14 cellular contexts compared by ENCODE assay signal in the genomic region with DNA sequence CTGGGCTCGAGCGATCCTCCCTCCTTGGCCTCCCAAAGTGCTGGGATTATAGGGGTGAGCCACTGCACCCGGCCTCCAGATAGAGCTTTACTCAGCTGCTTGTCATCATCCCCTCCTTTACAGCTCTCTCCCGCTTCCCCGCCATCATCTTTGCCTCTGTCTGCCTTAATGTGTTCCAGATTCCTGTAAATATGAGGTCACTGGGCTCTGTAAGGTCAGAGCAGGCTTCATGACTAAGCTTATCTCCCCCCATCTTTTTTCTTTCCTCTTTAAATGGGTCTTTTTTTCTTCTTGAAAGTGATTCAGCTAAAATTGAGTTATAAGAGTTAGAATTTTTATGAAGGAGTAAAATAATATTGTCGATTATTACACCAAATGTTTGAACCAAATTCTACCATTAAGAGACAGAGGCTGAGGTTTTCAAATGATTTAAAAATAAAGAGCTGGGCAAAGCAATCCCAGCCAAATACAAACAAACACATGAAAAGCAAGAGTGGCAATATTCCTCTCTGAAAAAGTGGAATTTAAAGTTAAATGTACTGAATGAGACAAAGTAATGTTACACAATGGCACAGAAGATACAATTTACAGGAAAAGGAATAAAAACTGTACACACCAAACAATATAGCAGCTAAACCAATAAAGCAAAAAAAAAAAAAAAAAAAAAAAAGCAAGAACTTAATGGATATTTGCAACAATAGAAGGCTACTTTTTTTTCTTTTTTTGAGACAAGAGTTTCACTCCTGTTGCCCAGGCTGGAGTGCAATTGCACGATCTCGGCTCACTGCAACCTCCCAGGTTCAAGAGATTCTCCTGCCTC.
DNase-seq lines count a peak whose midpoint lies in the region; FAIRE-seq and TF ChIP-seq lines count a peak whose summit lies in the region.
"Had no signal": no experiment of that assay in that cellular context is flagged by ENCODE, and none has a peak within 500 bp of the region (broad histone marks: within the 10 kb centered on the region; RNA-seq: fewer than 3 reads in every experiment).

No MANE protein-coding gene starts in this region.

- intact Hi-C loops in kidney (cut with DNase I) = no loop called here
- intact Hi-C loops in activated naive CD4-positive, alpha-beta T cell treated with anti-CD3 and anti-CD28 coated beads for 36 hours (cut with micrococcal nuclease) = no loop called here

- no peaks in the 10 kb centered on the region for H3K36me3 Mint-ChIP-seq in activated CD4-positive, alpha-beta T cell treated with anti-CD3 and anti-CD28 coated beads, Interleukin-2, amount 10 ng/mL, durations not matched to agents 7 days and 5 days (ENCODE audit: low read depth)
- no peaks in the 10 kb centered on the region for H3K36me3 Mint-ChIP-seq in activated naive CD4-positive, alpha-beta T cell treated with anti-CD3 and anti-CD28 coated beads for 36 hours (ENCODE audit: low read depth)
- H3K36me3 Mint-ChIP-seq: CD4-positive, CD25-positive, alpha-beta regulatory T cell had no signal

- no peak overlapping the region for H3K4me3 ChIP-seq in AG09309 (ENCODE audit: control insufficient read depth, low read depth, low read length)
- no peak overlapping the region for H3K4me3 ChIP-seq in kidney (ENCODE audit: low read length in 2 of 2)

- no peaks in the 10 kb centered on the region for H3K36me3 ChIP-seq in kidney (ENCODE audit: control insufficient read depth in 1 of 2, insufficient read depth in 2 of 2, low read length in 2 of 2)

- peaks cover 8% of the 10 kb centered on the region for H3K27me3 Mint-ChIP-seq in activated CD4-positive, alpha-beta T cell treated with anti-CD3 and anti-CD28 coated beads, Interleukin-2, amount 10 ng/mL, durations not matched to agents 7 days and 5 days
- no peaks in the 10 kb centered on the region for H3K27me3 Mint-ChIP-seq in activated naive CD4-positive, alpha-beta T cell treated with anti-CD3 and anti-CD28 coated beads for 36 hours (ENCODE audit: low read depth)

- TF ChIP-seq CTCF in AG09309 (IDR thresholded peaks at IDR 0.05; ENCODE audit: control insufficient read depth, insufficient read depth, low read depth, low read length, missing control alignments) (no peak), kidney (IDR thresholded peaks at IDR 0.05; ENCODE audit: borderline replicate concordance, extremely low read depth, insufficient read depth) (no peak)

- no peak overlapping the region for H3K9ac ChIP-seq in kidney (ENCODE audit: low read length in 2 of 2)

- no peak overlapping the region for H3K27ac ChIP-seq in kidney (ENCODE audit: low read depth in 2 of 2, low read length in 2 of 2)

- DNase-seq in AG09309 (ENCODE audit: low read depth) (peak; percentile 87), M059J (ENCODE audit: low read depth) (peak; percentile 87), myocyte (ENCODE audit: low read depth) (peak; percentile 32), kidney (no peak), NCI-H1417 treated with DMSO at 0.1 percent for 48 hours (lab: John Stamatoyannopoulos, UW) (no peak)
- DNase-seq in activated CD4-positive, alpha-beta T cell treated with anti-CD3 and anti-CD28 coated beads, Interleukin-2, amount 10 ng/mL, durations not matched to agents 7 days and 5 days = no peak
- no peak for DNase-seq in activated naive CD4-positive, alpha-beta T cell treated with anti-CD3 and anti-CD28 coated beads for 36 hours
- DNase-seq: activated B cell treated with CpG ODN at 0.5 μM for 24 hours; activated effector memory CD4-positive, alpha-beta T cell treated with anti-CD3 and anti-CD28 coated beads, Interleukin-2, amount 50 U/mL, for 16 hours; CD4-positive, CD25-positive, alpha-beta regulatory T cell; NCI-H1417 had no signal

- peaks cover 1% of the 10 kb centered on the region for H3K4me1 Mint-ChIP-seq in activated CD4-positive, alpha-beta T cell treated with anti-CD3 and anti-CD28 coated beads, Interleukin-2, amount 10 ng/mL, durations not matched to agents 7 days and 5 days
- peaks cover 6% of the 10 kb centered on the region for H3K4me1 Mint-ChIP-seq in activated naive CD4-positive, alpha-beta T cell treated with anti-CD3 and anti-CD28 coated beads for 36 hours (ENCODE audit: low read depth)

- H3K4me1 ChIP-seq in kidney (ENCODE audit: control insufficient read depth in 1 of 2, insufficient read depth in 1 of 2, low read depth in 1 of 2, low read length in 2 of 2) = no peaks in the 10 kb centered on the region

- H3K27ac Mint-ChIP-seq in activated CD4-positive, alpha-beta T cell treated with anti-CD3 and anti-CD28 coated beads, Interleukin-2, amount 10 ng/mL, durations not matched to agents 7 days and 5 days = no peak overlapping the region
- no peak overlapping the region for H3K27ac Mint-ChIP-seq in activated naive CD4-positive, alpha-beta T cell treated with anti-CD3 and anti-CD28 coated beads for 36 hours
- H3K27ac Mint-ChIP-seq: activated B cell treated with CpG ODN at 0.5 μM for 24 hours; CD4-positive, CD25-positive, alpha-beta regulatory T cell had no signal

- H3K4me3 Mint-ChIP-seq in activated CD4-positive, alpha-beta T cell treated with anti-CD3 and anti-CD28 coated beads, Interleukin-2, amount 10 ng/mL, durations not matched to agents 7 days and 5 days = no peak overlapping the region
- no peak overlapping the region for H3K4me3 Mint-ChIP-seq in activated naive CD4-positive, alpha-beta T cell treated with anti-CD3 and anti-CD28 coated beads for 36 hours
- H3K4me3 Mint-ChIP-seq: activated B cell treated with CpG ODN at 0.5 μM for 24 hours; CD4-positive, CD25-positive, alpha-beta regulatory T cell; stimulated activated naive CD8-positive, alpha-beta T cell treated with anti-CD3 and anti-CD28 coated beads, Interleukin-15, Interleukin-2, amounts not matched to agents 100 ng/mL and 50 ng/mL, for 24 hours had no signal

- H3K9me3 ChIP-seq in kidney (ENCODE audit: control insufficient read depth in 1 of 2, low read length in 2 of 2) = no peaks in the 10 kb centered on the region

- CTCF ChIA-PET in activated CD4-positive, alpha-beta T cell treated with anti-CD3 and anti-CD28 coated beads, Interleukin-2, amount 10 ng/mL, durations not matched to agents 7 days and 5 days (lab: Charles Lee) = interaction anchor here (0.7 to 1.2 kb wide), 2 partner anchors 35 to 95 kb away, joined by 3 to 4 read pairs; no protein-coding TSS in a partner anchor
- CTCF ChIA-PET in activated naive CD4-positive, alpha-beta T cell treated with anti-CD3 and anti-CD28 coated beads for 36 hours (lab: Charles Lee) = interaction anchor here (0.7 to 1.3 kb wide), 3 partner anchors 44 to 71 kb away, joined by 3 to 4 read pairs (median 3); no protein-coding TSS in a partner anchor

- FAIRE-seq in endometrium (lab: Jason Lieb, UNC) (peak; percentile 59), kidney (lab: Jason Lieb, UNC) (no peak)
- FAIRE-seq: GM18507 had no signal

- no peaks in the 10 kb centered on the region for H3K9me3 Mint-ChIP-seq in activated CD4-positive, alpha-beta T cell treated with anti-CD3 and anti-CD28 coated beads, Interleukin-2, amount 10 ng/mL, durations not matched to agents 7 days and 5 days
- H3K9me3 Mint-ChIP-seq in activated naive CD4-positive, alpha-beta T cell treated with anti-CD3 and anti-CD28 coated beads for 36 hours = no peaks in the 10 kb centered on the region
- H3K9me3 Mint-ChIP-seq: activated B cell treated with CpG ODN at 0.5 μM for 24 hours; stimulated activated naive CD8-positive, alpha-beta T cell treated with anti-CD3 and anti-CD28 coated beads, Interleukin-15, Interleukin-2, amounts not matched to agents 100 ng/mL and 50 ng/mL, for 24 hours had no signal

- POLR2A ChIA-PET in activated CD4-positive, alpha-beta T cell treated with anti-CD3 and anti-CD28 coated beads, Interleukin-2, amount 10 ng/mL, durations not matched to agents 7 days and 5 days (lab: Charles Lee) = no interaction called here

Comparison
In these comparisons a context has a peak if more than half of its experiments do, and no peak if none do; other contexts are left out.
1. DNase-seq: peak in AG09309 (single experiment), M059J (single experiment) and myocyte (single experiment); none in kidney (single experiment), NCI-H1417 treated with DMSO at 0.1 percent for 48 hours (single experiment), activated CD4-positive, alpha-beta T cell treated with anti-CD3 and anti-CD28 coated beads, Interleukin-2, amount 10 ng/mL, durations not matched to agents 7 days and 5 days (single experiment) and activated naive CD4-positive, alpha-beta T cell treated with anti-CD3 and anti-CD28 coated beads for 36 hours (single experiment).